7 cellular contexts compared by ENCODE assay signal in genomic region chr7:28408105-28408973, GRCh38. TPM values are rescaled to one million over a fixed set of nuclear protein-coding genes. Genes with fewer than 3 reads are reported as not detected.
A peak's percentile ranks its signal among the peaks of the same experiment; 100 is the strongest.
DNase-seq lines count a peak whose midpoint lies in the region; ATAC-seq, FAIRE-seq and TF ChIP-seq lines count a peak whose summit lies in the region.

No MANE protein-coding gene starts in this region.

- WGBS in mammary epithelial cell (ENCODE audit: low coverage, missing lambda C conversion rate) = 69% methylated on average over 18 of the region's 27 CpGs
- 56% methylated on average over 20 of the region's 27 CpGs for WGBS in HepG2 (ENCODE audit: low lambda C conversion rate)

- H2AFZ ChIP-seq in KMS-11 (ENCODE audit: low read depth) = peak overlapping the region; percentile 99; the same call in 1 of the 2 replicates
- H2AFZ ChIP-seq in mammary epithelial cell (ENCODE audit: low read depth, low read length) = no peak overlapping the region
- no peak overlapping the region for H2AFZ ChIP-seq in HepG2 (ENCODE audit: low read length)

- no peak for TF ChIP-seq RAD21 in HepG2 (CRISPR knock-in tag; IDR thresholded peaks at IDR 0.05)

- TF ChIP-seq CTCF in KMS-11 (conservative IDR thresholded peaks at IDR 0.05; ENCODE audit: low read depth, low read length) (no peak), mammary epithelial cell (conservative IDR thresholded peaks at IDR 0.05 in 1 of 2, IDR thresholded peaks at IDR 0.05 in 1 of 2; ENCODE audit: extremely low read depth in 1 of 2, insufficient read depth in 1 of 2, low read depth in 1 of 2, low read length in 2 of 2) (no peak), HepG2 (CRISPR knock-in tag; IDR thresholded peaks at IDR 0.05) (no peak)

- DNase-seq in mammary epithelial cell (no peak), HepG2 (ENCODE audit: low spot score) (no peak), superior temporal gyrus (ENCODE audit: extremely low spot score) (peak; percentile 63), NCI-H1436 treated with DMSO at 0.1 percent for 48 hours (lab: John Stamatoyannopoulos, UW) (no peak), SKM-1 treated with dmso at 0.1 percent for 144 hours (lab: John Stamatoyannopoulos, UW; ENCODE audit: unreplicated experiment) (no peak)

- H4K20me1 ChIP-seq in KMS-11 (ENCODE audit: insufficient read depth) (no peaks in the 10 kb centered on the region), mammary epithelial cell (ENCODE audit: insufficient read depth, low read length) (no peaks in the 10 kb centered on the region), HepG2 (ENCODE audit: insufficient read depth, low read length) (no peaks in the 10 kb centered on the region)

- H3K27ac ChIP-seq in KMS-11 = no peak overlapping the region
- peak overlapping the region; percentile 61 for H3K27ac ChIP-seq in mammary epithelial cell (ENCODE audit: insufficient read depth, low read depth, low read length)
- no peak overlapping the region for H3K27ac ChIP-seq in HepG2 (ENCODE audit: extremely low read length, insufficient read depth, low read length)

- no peak overlapping the region for H3K4me3 ChIP-seq in KMS-11 (IDR thresholded peaks at IDR 0.05; ENCODE audit: insufficient read depth, low read depth, low read length)
- no peak overlapping the region for H3K4me3 ChIP-seq in mammary epithelial cell (replicated peaks in 1 of 3; ENCODE audit: insufficient read depth in 1 of 3, low read depth in 2 of 3, low read length in 3 of 3)
- peak overlapping the region in 2 of 3 experiments; percentile 30 to 63; a peak in 2 of 6 replicates for H3K4me3 ChIP-seq in HepG2 (replicated peaks in 1 of 3; ENCODE audit: insufficient read depth in 1 of 3, low read depth in 2 of 3, low read length in 3 of 3)

- FAIRE-seq in HepG2 (lab: Jason Lieb, UNC) = no peak

- in situ Hi-C loops in mammary epithelial cell (cut with MboI; ENCODE audit: low sequenced_read_pairs in 2 of 2) = no loop called here
- in situ Hi-C loops in HepG2 (cut with HindIII; ENCODE audit: extremely low pct_ligation_motif_present, low pct_unique_long_range_greater_than_20kb) = no loop called here

- H3K27me3 ChIP-seq in KMS-11 (ENCODE audit: insufficient read depth, low read depth) = no peaks in the 10 kb centered on the region; the same call in 1 of the 2 replicates
- peaks cover 5% of the 10 kb centered on the region for H3K27me3 ChIP-seq in mammary epithelial cell (ENCODE audit: insufficient read depth, low read length)
- peaks cover 2 to 35% of the 10 kb centered on the region in 2 experiments for H3K27me3 ChIP-seq in HepG2 (ENCODE audit: control insufficient read depth in 1 of 2, insufficient read depth in 2 of 2, low read length in 2 of 2)

- H3K9ac ChIP-seq in KMS-11 (no peak overlapping the region), mammary epithelial cell (ENCODE audit: insufficient read depth, low read length) (no peak overlapping the region), HepG2 (ENCODE audit: insufficient read depth, low read depth, low read length) (no peak overlapping the region)

- dilution Hi-C loops in mammary epithelial cell (cut with HindIII; ENCODE audit: low sequenced_read_pairs) = no loop called here

- H3K79me2 ChIP-seq in KMS-11 (ENCODE audit: insufficient read depth, low read depth) (no peaks in the 10 kb centered on the region), mammary epithelial cell (ENCODE audit: insufficient read depth, low read length) (no peaks in the 10 kb centered on the region), HepG2 (ENCODE audit: insufficient read depth, low read length) (no peaks in the 10 kb centered on the region)

- H3K4me1 ChIP-seq in KMS-11 (ENCODE audit: low read depth, poor library complexity, severe bottlenecking) (peaks cover 5% of the 10 kb centered on the region), mammary epithelial cell (ENCODE audit: insufficient read depth, low read length) (peaks cover 42% of the 10 kb centered on the region), HepG2 (ENCODE audit: insufficient read depth, low read length) (0 out of 2 replicates have a peak, but pooled peaks cover 7% of the 10 kb centered on the region)

- TF ChIP-seq POLR2A in HepG2 (IDR thresholded peaks at IDR 0.05; ENCODE audit: insufficient read depth in 1 of 2, low read depth in 2 of 2, low read length in 2 of 2) = no peak

- ATAC-seq in HepG2 = no peak; the same call in 2 of the 3 replicates
- ATAC-seq in GM19035 (IDR thresholded peaks at IDR 0.05; ENCODE audit: unreplicated experiment) = no peak

- BruUV-seq in mammary epithelial cell (replicated peaks; lab: Mats Ljungman, UMichigan) (no TSS peak), HepG2 (replicated peaks; lab: Mats Ljungman, UMichigan) (no TSS peak)

- intact Hi-C loops in mammary epithelial cell (cut with micrococcal nuclease) (loop anchor here (2.0 to 5.0 kb wide), 5 partner anchors 111 to 932 kb away; no protein-coding TSS in a partner anchor), HepG2 (cut with micrococcal nuclease; ENCODE audit: unreplicated experiment) (no loop called here)

- CTCF ChIA-PET in mammary epithelial cell (lab: Charles Lee; ENCODE audit: low non-redundant PET) (interaction anchor here (0.7 kb wide), 1 partner anchor 19 kb away, joined by 11 read pairs; no protein-coding TSS in a partner anchor), HepG2 (lab: Yijun Ruan, JAX; ENCODE audit: low intra/inter-chr PET ratio, low total read pairs) (no interaction called here)

- POLR2A ChIA-PET in HepG2 (lab: Yijun Ruan, JAX) = no interaction called here

- H3K9me3 ChIP-seq in mammary epithelial cell (replicated peaks; ENCODE audit: insufficient read depth, low read length) (no peaks in the 10 kb centered on the region), HepG2 (ENCODE audit: low read length) (no peaks in the 10 kb centered on the region)

- H3K36me3 ChIP-seq in KMS-11 (ENCODE audit: insufficient read depth) = no peaks in the 10 kb centered on the region
- H3K36me3 ChIP-seq in mammary epithelial cell (ENCODE audit: insufficient read depth, low read length) = no peaks in the 10 kb centered on the region
- H3K36me3 ChIP-seq in HepG2 (replicated peaks in 1 of 2; ENCODE audit: control insufficient read depth in 1 of 2, insufficient read depth in 2 of 2, low read length in 2 of 2) = no peaks in the 10 kb centered on the region

- TF ChIP-seq EP300 in HepG2 (IDR thresholded peaks at IDR 0.05; ENCODE audit: low read depth in 2 of 2, low read length in 2 of 2) = no peak
- no peak for TF ChIP-seq EP300 in HepG2 (CRISPR knock-in tag; IDR thresholded peaks at IDR 0.05; ENCODE audit: borderline replicate concordance)

- H3K4me2 ChIP-seq in KMS-11 = no peak overlapping the region
- H3K4me2 ChIP-seq in mammary epithelial cell (ENCODE audit: insufficient read depth, low read depth, low read length) = peak overlapping the region; percentile 43
- peak overlapping the region; percentile 66; the same call in 1 of the 2 replicates for H3K4me2 ChIP-seq in HepG2 (ENCODE audit: low read depth, low read length)

TF ChIP-seq in HepG2, 621 proteins besides CTCF, POLR2A, EP300 and RAD21:
- TF ChIP-seq HNRNPK (IDR thresholded peaks at IDR 0.05; ENCODE audit: low read depth, low read length, poor library complexity, severe bottlenecking) = peak; percentile 18
- TF ChIP-seq ATAD3A (CRISPR knock-in tag; IDR thresholded peaks at IDR 0.05) = no peak
TF ChIP-seq in HepG2: peak in this region for 1.

RNA-seq across cellular contexts. Expression of gene CREB5, which starts 4.0 kb away (rescaled TPM):
- total RNA-seq in mammary epithelial cell = 10 to 100 TPM; 16.2 to 17.8 TPM
- polyA plus RNA-seq in mammary epithelial cell = 7.5 TPM
- polyA minus RNA-seq in mammary epithelial cell = 6.7 TPM
- total RNA-seq in HepG2 (2016; rRNA removed; fragmentation: Illumina TruSeq; extraction: Trizol) = 0.38 and 0.45 TPM in 2 replicates
- total RNA-seq in HepG2 (2016; cell fraction: cytosol; rRNA removed; fragmentation: Illumina TruSeq; extraction: Trizol; ENCODE audit: low read depth) = 0.40 and 0.53 TPM in 2 replicates
- total RNA-seq in HepG2 (2016; cell fraction: insoluble cytoplasmic fraction; rRNA removed; fragmentation: Illumina TruSeq; extraction: Trizol) = 0.71 and 0.79 TPM in 2 replicates
- 0.22 and 0.38 TPM in 2 replicates for total RNA-seq in HepG2 (2016; cell fraction: membrane; rRNA removed; fragmentation: Illumina TruSeq; extraction: Trizol)
- total RNA-seq in HepG2 (2016; cell fraction: nucleus; rRNA removed; fragmentation: Illumina TruSeq; extraction: Trizol) = 2.4 and 3.2 TPM in 2 replicates
- 0.71 and 2.3 TPM in 2 replicates for polyA plus RNA-seq in HepG2 (2011; rRNA removed)
- 0.59 and 0.77 TPM in 2 replicates for polyA plus RNA-seq in HepG2 (2011; cell fraction: cytosol; rRNA removed)
- 5.0 and 6.0 TPM in 2 replicates for polyA plus RNA-seq in HepG2 (2011; cell fraction: nucleus; rRNA removed)
- polyA plus RNA-seq in HepG2 (2012) = 0.20 and 0.84 TPM in 2 replicates
- 0.40 and 0.69 TPM in 2 replicates for polyA plus RNA-seq in HepG2 (2016; cell fraction: cytosol; fragmentation: Illumina TruSeq; extraction: Trizol; ENCODE audit: low read depth)
- polyA plus RNA-seq in HepG2 (2016; cell fraction: insoluble cytoplasmic fraction; fragmentation: Illumina TruSeq; extraction: Trizol; ENCODE audit: low read depth) = 0.94 and 1.3 TPM in 2 replicates
- 0.03 and 0.40 TPM in 2 replicates for polyA plus RNA-seq in HepG2 (2016; cell fraction: membrane; fragmentation: Illumina TruSeq; extraction: Trizol; ENCODE audit: low read depth)
- polyA plus RNA-seq in HepG2 (2016; cell fraction: nucleus; fragmentation: Illumina TruSeq; extraction: Trizol; ENCODE audit: insufficient read depth, low read depth) = 1.5 and 2.1 TPM in 2 replicates
- 0.12 and 1.7 TPM in 2 replicates for polyA minus RNA-seq in HepG2 (2011; rRNA and poly(A)+ RNA removed; ENCODE audit: low replicate concordance)
- polyA minus RNA-seq in HepG2 (2011; cell fraction: cytosol; rRNA and poly(A)+ RNA removed) = 0.18 and 0.79 TPM in 2 replicates
- 4.8 and 9.7 TPM in 2 replicates for polyA minus RNA-seq in HepG2 (2011; cell fraction: nucleus; rRNA and poly(A)+ RNA removed)

Comparison
In these comparisons a context has a peak if more than half of its experiments do, and no peak if none do; other contexts are left out.
1. H3K4me3 ChIP-seq: peak in HepG2 (2 of 3); none in KMS-11 (single experiment) and mammary epithelial cell (0 of 3).
2. RNA of gene CREB5, which starts 4.0 kb away (total RNA-seq): 16.2 to 17.8 TPM in mammary epithelial cell; 0.22 to 3.2 TPM in HepG2; every median in the first group is over 4 times any median in the second.